In genomic region chr9:130682490-130683121, GRCh38 we compare ENCODE assay signal across 9 cellular contexts. TPM values are rescaled to one million over a fixed set of nuclear protein-coding genes. Genes with fewer than 3 reads are reported as not detected.
DNase-seq lines count a peak whose midpoint lies in the region; ATAC-seq, FAIRE-seq and TF ChIP-seq lines count a peak whose summit lies in the region.
"Had no signal": no experiment of that assay in that cellular context is flagged by ENCODE, and none has a peak within 500 bp of the region (broad histone marks: within the 10 kb centered on the region; RNA-seq: fewer than 3 reads in every experiment).

No MANE protein-coding gene starts in this region.

- TF ChIP-seq EP300 in A549 (IDR thresholded peaks at IDR 0.05): no peak

- FAIRE-seq in A549 (lab: Jason Lieb, UNC): no peak

- H3K4me1 ChIP-seq in A549: peaks cover 6% of the 10 kb centered on the region; the same call in 2 of the 3 replicates

- peak overlapping the region; percentile 79 for H3K4me3 Mint-ChIP-seq in WTC11

- in situ Hi-C loops in GM13977 (cut with MboI; ENCODE audit: low pct_unique_long_range_greater_than_20kb, low sequenced_read_pairs, unreplicated experiment): loop anchor here (10.0 kb wide), 1 partner anchor 228 kb away; no protein-coding TSS in a partner anchor

- POLR2A ChIA-PET in A549 (lab: Yijun Ruan, JAX) (interaction anchor here (0.6 to 1.8 kb wide), 3 partner anchors 11 to 405 kb away, joined by 3 to 7 read pairs (median 7); partner anchors contain the start of gene EXOSC2), WTC11 (lab: Charles Lee) (interaction anchor here (0.7 to 1.3 kb wide), 3 partner anchors 24 to 220 kb away, joined by 3 to 5 read pairs (median 4); no protein-coding TSS in a partner anchor)

- ATAC-seq in A549: peak; percentile 71 to 87
- peak; percentile 59 for ATAC-seq in WTC11
- peak; percentile 77 for ATAC-seq in left colon
- ATAC-seq in HG03460 (IDR thresholded peaks at IDR 0.05; ENCODE audit: unreplicated experiment): no peak

- WGBS in A549 (ENCODE audit: missing lambda C conversion rate): under 1% methylated on average over 21 of the region's 22 CpGs

- peak overlapping the region; percentile 92; a peak in 5 of 6 replicates for H3K27ac ChIP-seq in A549

- H3K27me3 Mint-ChIP-seq in WTC11 (ENCODE audit: low read depth): peaks cover 48% of the 10 kb centered on the region

- H3K9me3 Mint-ChIP-seq in WTC11: peaks cover 9% of the 10 kb centered on the region

- TF ChIP-seq CTCF in A549 (IDR thresholded peaks at IDR 0.05): peak; percentile 93
- peak; percentile 90 for TF ChIP-seq CTCF in GM13977 (IDR thresholded peaks at IDR 0.05; ENCODE audit: extremely low read depth, insufficient read depth, missing control alignments)
- TF ChIP-seq CTCF in WTC11 (IDR thresholded peaks at IDR 0.05): peak; percentile 69

- CTCF ChIA-PET in A549 (lab: Yijun Ruan, JAX): interaction anchor here (0.7 to 15.9 kb wide), 55 partner anchors 8 to 575 kb away, joined by 3 to 453 read pairs (median 5); partner anchors contain the start of genes EXOSC2, FUBP3 and PRDM12
- CTCF ChIA-PET in WTC11 (lab: Charles Lee): interaction anchor here (0.6 to 4.3 kb wide), 26 partner anchors 10 to 235 kb away, joined by 3 to 60 read pairs (median 4); partner anchors contain the start of genes EXOSC2 and PRDM12

- H3K4me3 ChIP-seq in A549: peak overlapping the region; percentile 85

- no peak for TF ChIP-seq POLR2A in A549 (IDR thresholded peaks at IDR 0.05; ENCODE audit: low read length)

- peak; percentile 89 to 91 for DNase-seq in A549 (ENCODE audit: low read depth in 1 of 2, low spot score in 1 of 2)
- peak; percentile 81 for DNase-seq in GM13977 (ENCODE audit: low spot score)
- DNase-seq in NCI-H2171 treated with DMSO at 0.1 percent for 48 hours (lab: John Stamatoyannopoulos, UW): peak; percentile 86
- DNase-seq in WTC11 (ENCODE audit: low spot score): peak; percentile 79
- peak; percentile 93 for DNase-seq in cerebellum (ENCODE audit: low spot score)
- peak; percentile 75 to 83 for DNase-seq in left colon
- DNase-seq in stimulated activated CD4-positive, alpha-beta T cell treated with anti-CD3 and anti-CD28 coated beads, Interleukin-2, amount 100 ng/mL, for 24 hours: peak; percentile 69 to 74

- H3K4me2 ChIP-seq in A549: peak overlapping the region; percentile 100

- H3K9me3 ChIP-seq in A549: peaks cover 8% of the 10 kb centered on the region; the same call in 2 of the 3 replicates

- no peak overlapping the region for H3K27ac Mint-ChIP-seq in WTC11

- H3K4me1 Mint-ChIP-seq in WTC11: peaks cover 2% of the 10 kb centered on the region; the same call in 1 of the 2 replicates

- peak; percentile 94 to 96 for TF ChIP-seq RAD21 in A549 (conservative IDR thresholded peaks at IDR 0.05 in 1 of 2, IDR thresholded peaks at IDR 0.05 in 1 of 2)

- H3K36me3 Mint-ChIP-seq in WTC11: peaks cover 3% of the 10 kb centered on the region; the same call in 1 of the 2 replicates

- intact Hi-C loops in left colon (cut with DNase I, micrococcal nuclease): loop anchor here (5.0 kb wide), 1 partner anchor 220 kb away; no protein-coding TSS in a partner anchor

TF ChIP-seq in A549, 52 proteins besides CTCF, POLR2A, EP300 and RAD21 (continues in another document):
- TF ChIP-seq RARB (CRISPR knock-in tag; IDR thresholded peaks at IDR 0.05) (no peak), MAX (IDR thresholded peaks at IDR 0.05) (peak; percentile 52; the same call in 1 of the 2 replicates), MYC (IDR thresholded peaks at IDR 0.05; ENCODE audit: borderline replicate concordance, low read length) (no peak), E2F6 (IDR thresholded peaks at IDR 0.05; ENCODE audit: borderline replicate concordance, low read depth) (0 out of 2 replicates have a peak, but pooled peaks have one; percentile 36), NFE2L2 (conservative IDR thresholded peaks at IDR 0.05; ENCODE audit: low read length) (no peak)

TF ChIP-seq in WTC11, 78 proteins besides CTCF, POLR2A, EP300 and RAD21:
- TF ChIP-seq AFF4 (CRISPR knock-in tag; IDR thresholded peaks at IDR 0.05; ENCODE audit: borderline replicate concordance) (no peak), SMAD4 (CRISPR knock-in tag; IDR thresholded peaks at IDR 0.05) (no peak), MLX (CRISPR knock-in tag; IDR thresholded peaks at IDR 0.05) (no peak), ZSCAN18 (CRISPR knock-in tag; IDR thresholded peaks at IDR 0.05) (no peak), ZNF317 (CRISPR knock-in tag; IDR thresholded peaks at IDR 0.05; ENCODE audit: borderline replicate concordance, low read depth) (no peak), FOXK1 (CRISPR knock-in tag; IDR thresholded peaks at IDR 0.05) (no peak), SOX15 (CRISPR knock-in tag; IDR thresholded peaks at IDR 0.05) (no peak), ATF1 (CRISPR knock-in tag; IDR thresholded peaks at IDR 0.05) (no peak), GTF2I (CRISPR knock-in tag; conservative IDR thresholded peaks at IDR 0.05) (no peak), ATF2 (CRISPR knock-in tag; IDR thresholded peaks at IDR 0.05; ENCODE audit: borderline replicate concordance, low read depth) (no peak), SMAD3 (CRISPR knock-in tag; IDR thresholded peaks at IDR 0.05; ENCODE audit: borderline replicate concordance) (no peak)

RNA-seq across cellular contexts. Expression of gene EXOSC2, which starts 11.0 kb away (rescaled TPM):
- polyA plus RNA-seq in A549 (2011; rRNA removed): 76.1 and 96.8 TPM in 2 replicates
- 59.6 and 61.4 TPM in 2 replicates for polyA plus RNA-seq in A549 (2012; cell fraction: cytosol; rRNA removed)
- polyA plus RNA-seq in A549 (2012; cell fraction: nucleus; rRNA removed): 43.5 and 62.0 TPM in 2 replicates
- 97.9 to 111 TPM (median 101 TPM) in 3 replicates for polyA plus RNA-seq in A549 (2017; fragmentation: RNase III; extraction: RNeasy Plus Mini Kit Qiagen cat#74134 plus additional on column Dnase treatment)
- 45.1 and 62.3 TPM in 2 replicates for polyA minus RNA-seq in A549 (2011; rRNA and poly(A)+ RNA removed)
- total RNA-seq in WTC11 (2021): 76.1 to 80.3 TPM (median 79.2 TPM) in 3 replicates
- 38.1 TPM for total RNA-seq in cerebellum
- 10 to 100 TPM; 13.2 to 19.7 TPM for total RNA-seq in left colon

RNA-seq across cellular contexts. Expression of gene PRDM12, which starts 18.2 kb away (rescaled TPM):
- polyA plus RNA-seq in A549 (2011; rRNA removed) (0.09 and 0.17 TPM in 2 replicates), A549 (2017; fragmentation: RNase III; extraction: RNeasy Plus Mini Kit Qiagen cat#74134 plus additional on column Dnase treatment) (0.10 to 0.17 TPM (median 0.13 TPM) in 3 replicates)
- polyA plus RNA-seq in A549 (2012; cell fraction: cytosol; rRNA removed): 0.05 and 0.14 TPM in 2 replicates
- 0.10 and 0.17 TPM in 2 replicates for polyA plus RNA-seq in A549 (2012; cell fraction: nucleus; rRNA removed)
- polyA minus RNA-seq in A549 (2011; rRNA and poly(A)+ RNA removed): 0.08 and 0.10 TPM in 2 replicates
- total RNA-seq in WTC11 (2021) (0.07 to 0.09 TPM in 2 of 3 replicates, not detected in the other), cerebellum (not detected), left colon (not detected)
- total RNA-seq: urinary bladder had no signal
- polyA plus RNA-seq: urinary bladder had no signal

Comparison
In these comparisons a context has a peak if more than half of its experiments do, and no peak if none do; other contexts are left out.
1. Of the 8 proteins assayed by ChIP-seq in both WTC11 and A549: peak only in WTC11: none; only in A549: MAX; in both: CTCF; in neither: 6.